Comparison of ENCODE assay signal across 23 cellular contexts in the genomic region with DNA sequence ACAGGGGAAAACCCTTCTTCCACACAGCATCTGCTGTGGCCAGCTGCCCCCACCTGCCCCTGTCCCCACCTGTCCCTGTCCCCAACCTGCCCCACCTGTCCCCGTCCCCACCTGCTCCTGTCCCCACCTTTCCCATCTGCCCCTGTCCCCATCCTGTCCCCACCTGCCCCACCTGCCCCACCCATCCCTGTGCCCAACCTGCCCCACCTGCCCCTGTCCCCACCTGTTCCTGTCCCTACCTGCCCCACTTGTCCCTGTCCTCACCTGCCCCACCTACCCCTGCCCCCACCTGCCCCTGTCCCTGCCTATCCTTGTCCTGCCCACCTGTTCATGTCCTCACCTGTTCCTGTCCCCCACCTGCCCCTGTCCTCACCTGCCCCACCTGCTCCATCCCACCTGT. TPM values are rescaled to one million over a fixed set of nuclear protein-coding genes. Genes with fewer than 3 reads are reported as not detected.
"Had no signal": no experiment of that assay in that cellular context is flagged by ENCODE, and none has a peak within 500 bp of the region (broad histone marks: within the 10 kb centered on the region; RNA-seq: fewer than 3 reads in every experiment).

No MANE protein-coding gene starts in this region.

- DNase-seq: activated B cell treated with CpG ODN at 0.5 μM for 24 hours; activated CD4-positive, alpha-beta T cell treated with anti-CD3 and anti-CD28 coated beads for 1 hour; activated CD4-positive, alpha-beta T cell treated with anti-CD3 and anti-CD28 coated beads, Interleukin-2, amount 10 ng/mL, durations not matched to agents 24 days and 14 days; activated CD4-positive, alpha-beta T cell treated with anti-CD3 and anti-CD28 coated beads, Interleukin-2, amount 50 U/mL, for 48 hours; activated CD8-positive, alpha-beta memory T cell treated with anti-CD3 and anti-CD28 coated beads, Interleukin-2, amount 10 ng/mL, durations not matched to agents 7 days and 5 days; activated effector memory CD4-positive, alpha-beta T cell treated with Interleukin-2 at 50 U/mL for 16 hours; activated naive CD4-positive, alpha-beta T cell; activated T-cell treated with anti-CD3 and anti-CD28 coated beads, Interleukin-2, amount 50 U/mL, for 24 hours; aorta; caudate nucleus; Kasumi-1; NCI-H1417; NCI-H1930; NCI-H510A treated with DMSO at 0.1 percent for 48 hours; PC-3; SHP77 treated with DMSO at 0.1 percent for 48 hours; T-helper 17 cell; T-helper 9 cell had no signal

RNA-seq across cellular contexts. Expression of a gene that starts 6.4 kb away (rescaled TPM):
- total RNA-seq: activated CD4-positive, alpha-beta T cell treated with anti-CD3 and anti-CD28 coated beads, Interleukin-2, amount 10 ng/mL, durations not matched to agents 24 days and 14 days; activated CD8-positive, alpha-beta memory T cell treated with anti-CD3 and anti-CD28 coated beads, Interleukin-2, amount 10 ng/mL, durations not matched to agents 7 days and 5 days; activated T-helper 1 cell treated with anti-CD3 and anti-CD28 coated beads, Interleukin-12 subunit alpha, Interleukin-12 subunit beta, Interleukin-2, Interleukin-4 antibody, amounts not matched to agents 30 ng/mL and 10 ng/mL and 1 ng/mL, durations not matched to agents 14 hours and 24 hours and 36 hours; aorta; chondrocyte; T-helper 17 cell had no signal

RNA-seq across cellular contexts. Expression of a gene that starts 50.5 kb away (rescaled TPM):
- total RNA-seq: activated B cell treated with CpG ODN at 0.5 μM for 24 hours; activated CD4-positive, alpha-beta T cell treated with anti-CD3 and anti-CD28 coated beads, Interleukin-2, amount 10 ng/mL, durations not matched to agents 24 days and 14 days; activated CD8-positive, alpha-beta memory T cell treated with anti-CD3 and anti-CD28 coated beads, Interleukin-2, amount 10 ng/mL, durations not matched to agents 7 days and 5 days; activated T-helper 1 cell treated with anti-CD3 and anti-CD28 coated beads, Interleukin-12 subunit alpha, Interleukin-12 subunit beta, Interleukin-2, Interleukin-4 antibody, amounts not matched to agents 30 ng/mL and 10 ng/mL and 1 ng/mL, durations not matched to agents 14 hours and 24 hours and 36 hours; aorta; breast epithelium; chondrocyte; K562; PC-3; SK-MEL-5; T-helper 17 cell had no signal
